ENCODE assay signal across 1 cellular context in the genomic region with DNA sequence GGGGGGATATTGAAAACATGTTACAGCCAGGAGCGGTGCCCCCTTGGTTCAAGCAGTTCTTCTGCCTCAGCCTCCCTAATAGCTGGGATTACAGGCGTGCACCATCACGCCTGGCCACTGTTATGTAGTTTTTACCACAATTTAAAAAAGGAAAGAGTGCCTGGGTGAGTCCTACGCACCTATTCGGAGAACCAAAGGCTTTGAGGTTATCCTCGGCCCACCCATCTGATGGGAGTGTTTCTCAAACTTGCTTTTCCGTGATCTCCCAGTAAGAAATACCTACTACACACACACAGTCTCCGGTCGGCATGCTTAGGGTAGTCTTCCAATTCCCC.
TF ChIP-seq lines count a peak whose summit lies in the region.

No MANE protein-coding gene starts in this region.

TF ChIP-seq in HEK293T, 16 proteins besides CTCF, POLR2A, EP300 and RAD21:
- TF ChIP-seq SUZ12 (IDR thresholded peaks at IDR 0.05), result no peak
- no peak for TF ChIP-seq SP1 (IDR thresholded peaks at IDR 0.05)
- no peak for TF ChIP-seq NFRKB (IDR thresholded peaks at IDR 0.05)
- no peak for TF ChIP-seq CTBP1 (IDR thresholded peaks at IDR 0.05; ENCODE audit: borderline replicate concordance)
- TF ChIP-seq LEF1 (IDR thresholded peaks at IDR 0.05; ENCODE audit: borderline replicate concordance), result no peak
- TF ChIP-seq FOXK2 (IDR thresholded peaks at IDR 0.05), result no peak
- TF ChIP-seq ZNF384 (IDR thresholded peaks at IDR 0.05), result no peak
- TF ChIP-seq ARNT (IDR thresholded peaks at IDR 0.05), result no peak
- no peak for TF ChIP-seq ELF4 (IDR thresholded peaks at IDR 0.05)
